Comparison of ENCODE assay signal across 10 cellular contexts in genomic region chr21:43712268-43712942, GRCh38. TPM values are rescaled to one million over a fixed set of nuclear protein-coding genes. Genes with fewer than 3 reads are reported as not detected.
A peak's percentile ranks its signal among the peaks of the same experiment; 100 is the strongest.
DNase-seq lines count a peak whose midpoint lies in the region; ATAC-seq and FAIRE-seq lines count a peak whose summit lies in the region.
"Had no signal": no experiment of that assay in that cellular context is flagged by ENCODE, and none has a peak within 500 bp of the region (broad histone marks: within the 10 kb centered on the region; RNA-seq: fewer than 3 reads in every experiment).

No MANE protein-coding gene starts in this region.

- no peak for FAIRE-seq in frontal cortex (lab: Jason Lieb, UNC)

- DNase-seq in SIG-M5 treated with dmso at 0.1 percent for 504 hours (lab: John Stamatoyannopoulos, UW; ENCODE audit: unreplicated experiment) (peak; percentile 68), SIG-M5 (lab: John Stamatoyannopoulos, UW) (no peak), SW480 (ENCODE audit: low spot score) (peak; percentile 96), left lobe of liver (ENCODE audit: low spot score) (no peak), ureter (ENCODE audit: low spot score) (peak; percentile 77), frontal cortex (ENCODE audit: low spot score in 2 of 2) (no peak), T-cell (no peak), OCI-M1 (lab: John Stamatoyannopoulos, UW) (no peak)
- DNase-seq: NCI-H1436 treated with DMSO at 0.1 percent for 48 hours had no signal

- ATAC-seq in left lobe of liver (peak; percentile 77), T-cell (replicated peaks in 1 of 4) (no peak)

- no peak overlapping the region for H3K4me3 Mint-ChIP-seq in T-cell
- H3K4me3 Mint-ChIP-seq: activated T-helper 1 cell treated with anti-CD3 and anti-CD28 coated beads, Interleukin-12 subunit alpha, Interleukin-12 subunit beta, Interleukin-2, Interleukin-4 antibody, amounts not matched to agents 30 ng/mL and 10 ng/mL and 1 ng/mL, durations not matched to agents 14 hours and 24 hours and 36 hours had no signal

- POLR2A ChIA-PET in T-cell (lab: Charles Lee), result interaction anchor here in 1 of 2 donors (1.0 kb wide), 1 partner anchor 29 kb away, joined by 9 read pairs; no protein-coding TSS in a partner anchor

- CTCF ChIA-PET in T-cell (lab: Charles Lee), result interaction anchor here in 1 of 2 donors (0.6 kb wide), 1 partner anchor 27 kb away, joined by 4 read pairs; no protein-coding TSS in a partner anchor

- H3K27me3 Mint-ChIP-seq in T-cell, result no peaks in the 10 kb centered on the region

- H3K36me3 Mint-ChIP-seq in T-cell, result no peaks in the 10 kb centered on the region

- no peaks in the 10 kb centered on the region for H3K9me3 Mint-ChIP-seq in T-cell

- H3K27ac Mint-ChIP-seq in T-cell, result no peak overlapping the region
- H3K27ac Mint-ChIP-seq: activated T-helper 1 cell treated with anti-CD3 and anti-CD28 coated beads, Interleukin-12 subunit alpha, Interleukin-12 subunit beta, Interleukin-2, Interleukin-4 antibody, amounts not matched to agents 30 ng/mL and 10 ng/mL and 1 ng/mL, durations not matched to agents 14 hours and 24 hours and 36 hours had no signal

- H3K4me1 Mint-ChIP-seq in T-cell, result no peaks in the 10 kb centered on the region

RNA-seq across cellular contexts. Expression of gene PDXK, which starts 6.5 kb away (rescaled TPM):
- total RNA-seq in left lobe of liver (61.1 TPM), ureter (137 TPM), frontal cortex (22.4 TPM), T-cell (100 to 1,000 TPM in 1 of 5 donors, 10 to 100 TPM in 4; 70.8 to 100 (median 80.2) TPM)

RNA-seq across cellular contexts. Expression of gene RRP1B, which starts 53.0 kb away (rescaled TPM):
- 7.7 TPM for total RNA-seq in left lobe of liver
- total RNA-seq in ureter, result 22.5 TPM
- 21.6 TPM for total RNA-seq in frontal cortex
- total RNA-seq in T-cell, result 10 to 100 TPM; 33.9 to 39.3 (median 37.8) TPM

RNA-seq across cellular contexts. Expression of gene HSF2BP, which starts 53.1 kb away (rescaled TPM):
- total RNA-seq in left lobe of liver (0.20 TPM), ureter (2.0 TPM), frontal cortex (2.0 TPM), T-cell (1 to 10 TPM in 2 of 5 donors, under 1 TPM in 3; 0.60 to 2.2 (median 0.80) TPM)

Comparison
In these comparisons a context has a peak if more than half of its experiments do, and no peak if none do; other contexts are left out.
1. DNase-seq: peak in SIG-M5 treated with dmso at 0.1 percent for 504 hours (single experiment), SW480 (single experiment) and ureter (single experiment); none in SIG-M5 (single experiment), left lobe of liver (single experiment), frontal cortex (0 of 2), T-cell (0 of 34) and OCI-M1 (single experiment).